In genomic region chr6:158536891-158537798, GRCh38 we compare ENCODE assay signal across 1 cellular context.
A peak's percentile ranks its signal among the peaks of the same experiment; 100 is the strongest.
TF ChIP-seq lines count a peak whose summit lies in the region.

No MANE protein-coding gene starts in this region.

TF ChIP-seq in K562, 482 proteins besides CTCF, POLR2A, EP300 and RAD21 (continued from another document):
- 0 out of 2 replicates have a peak, but pooled peaks have one; percentile 39 for TF ChIP-seq ADNP (tag; IDR thresholded peaks at IDR 0.05)
- TF ChIP-seq RREB1 (CRISPR knock-in tag; IDR thresholded peaks at IDR 0.05), result no peak
- TF ChIP-seq CBX3 (IDR thresholded peaks at IDR 0.05; ENCODE audit: borderline replicate concordance in 1 of 2, low read length in 2 of 2), result no peak
- TF ChIP-seq SMAD4 (CRISPR knock-in tag; conservative IDR thresholded peaks at IDR 0.05), result 0 out of 2 replicates have a peak, but pooled peaks have one; percentile 14
- TF ChIP-seq JUNB (CRISPR knock-in tag; conservative IDR thresholded peaks at IDR 0.05), result no peak
- peak; percentile 27; the same call in 1 of the 2 replicates for TF ChIP-seq GABPB1 (CRISPR knock-in tag; IDR thresholded peaks at IDR 0.05)
- 0 out of 4 replicates have a peak, but pooled peaks of 1 of the 2 experiments have one; percentile 20 for TF ChIP-seq ARNT (IDR thresholded peaks at IDR 0.05)
- peak; percentile 70 for TF ChIP-seq PCBP1 (IDR thresholded peaks at IDR 0.05; ENCODE audit: low read depth, low read length, poor library complexity, severe bottlenecking)
- peak; percentile 69 for TF ChIP-seq CREM (IDR thresholded peaks at IDR 0.05; ENCODE audit: low read depth)
- no peak for TF ChIP-seq ZNF174 (CRISPR knock-in tag; IDR thresholded peaks at IDR 0.05)
- TF ChIP-seq LCOR (CRISPR knock-in tag; IDR thresholded peaks at IDR 0.05), result 0 out of 2 replicates have a peak, but pooled peaks have one; percentile 33
- TF ChIP-seq KAT7 (CRISPR knock-in tag; IDR thresholded peaks at IDR 0.05; ENCODE audit: borderline replicate concordance), result peak; percentile 63; the same call in 1 of the 2 replicates
- TF ChIP-seq RCOR1 (IDR thresholded peaks at IDR 0.05; ENCODE audit: borderline replicate concordance in 1 of 2, low read depth in 2 of 2, low read length in 2 of 2), result peak in 1 of 2 experiments; percentile 33; a peak in 1 of 4 replicates
- TF ChIP-seq HDAC2 (IDR thresholded peaks at IDR 0.05), result 0 out of 2 replicates have a peak, but pooled peaks have one; percentile 30
- peak; percentile 80 for TF ChIP-seq VEZF1 (CRISPR knock-in tag; IDR thresholded peaks at IDR 0.05)
- peak; percentile 84 for TF ChIP-seq BCOR (IDR thresholded peaks at IDR 0.05)
- TF ChIP-seq ZNF175 (CRISPR knock-in tag; IDR thresholded peaks at IDR 0.05; ENCODE audit: low read depth), result no peak
- TF ChIP-seq RBM14 (IDR thresholded peaks at IDR 0.05; ENCODE audit: borderline replicate concordance, insufficient read depth, low read depth, low read length), result no peak
- TF ChIP-seq ELF1 (tag; IDR thresholded peaks at IDR 0.05), result 0 out of 2 replicates have a peak, but pooled peaks have one; percentile 12
- no peak for TF ChIP-seq L3MBTL2 (IDR thresholded peaks at IDR 0.05)
- TF ChIP-seq KDM1A (IDR thresholded peaks at IDR 0.05), result peak; percentile 74 to 86
- TF ChIP-seq HMGN3 (IDR thresholded peaks at IDR 0.05; ENCODE audit: borderline replicate concordance, extremely low read depth, insufficient read length, low read depth, low read length), result peak; percentile 43
- peak; percentile 96 for TF ChIP-seq EZH2 (IDR thresholded peaks at IDR 0.05; ENCODE audit: borderline replicate concordance, low read depth, low read length)
- TF ChIP-seq, protein P1, sequence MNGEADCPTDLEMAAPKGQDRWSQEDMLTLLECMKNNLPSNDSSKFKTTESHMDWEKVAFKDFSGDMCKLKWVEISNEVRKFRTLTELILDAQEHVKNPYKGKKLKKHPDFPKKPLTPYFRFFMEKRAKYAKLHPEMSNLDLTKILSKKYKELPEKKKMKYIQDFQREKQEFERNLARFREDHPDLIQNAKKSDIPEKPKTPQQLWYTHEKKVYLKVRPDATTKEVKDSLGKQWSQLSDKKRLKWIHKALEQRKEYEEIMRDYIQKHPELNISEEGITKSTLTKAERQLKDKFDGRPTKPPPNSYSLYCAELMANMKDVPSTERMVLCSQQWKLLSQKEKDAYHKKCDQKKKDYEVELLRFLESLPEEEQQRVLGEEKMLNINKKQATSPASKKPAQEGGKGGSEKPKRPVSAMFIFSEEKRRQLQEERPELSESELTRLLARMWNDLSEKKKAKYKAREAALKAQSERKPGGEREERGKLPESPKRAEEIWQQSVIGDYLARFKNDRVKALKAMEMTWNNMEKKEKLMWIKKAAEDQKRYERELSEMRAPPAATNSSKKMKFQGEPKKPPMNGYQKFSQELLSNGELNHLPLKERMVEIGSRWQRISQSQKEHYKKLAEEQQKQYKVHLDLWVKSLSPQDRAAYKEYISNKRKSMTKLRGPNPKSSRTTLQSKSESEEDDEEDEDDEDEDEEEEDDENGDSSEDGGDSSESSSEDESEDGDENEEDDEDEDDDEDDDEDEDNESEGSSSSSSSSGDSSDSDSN (IDR thresholded peaks at IDR 0.05; ENCODE audit: borderline replicate concordance in 1 of 2, low read depth in 2 of 2, low read length in 2 of 2), result 0 out of 4 replicates have a peak, but pooled peaks of 1 of the 2 experiments have one; percentile 25
- TF ChIP-seq, protein P2, sequence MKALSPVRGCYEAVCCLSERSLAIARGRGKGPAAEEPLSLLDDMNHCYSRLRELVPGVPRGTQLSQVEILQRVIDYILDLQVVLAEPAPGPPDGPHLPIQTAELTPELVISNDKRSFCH (CRISPR knock-in tag; IDR thresholded peaks at IDR 0.05), result no peak
- TF ChIP-seq, protein P2 (tag; IDR thresholded peaks at IDR 0.05), result peak; percentile 55; the same call in 1 of the 2 replicates
- no peak for TF ChIP-seq SREBF2 (CRISPR knock-in tag; IDR thresholded peaks at IDR 0.05)
- TF ChIP-seq ZBED1 (IDR thresholded peaks at IDR 0.05), result peak; percentile 96
- no peak for TF ChIP-seq FOXJ3 (CRISPR knock-in tag; IDR thresholded peaks at IDR 0.05)
- peak; percentile 50; the same call in 1 of the 2 replicates for TF ChIP-seq CXXC5 (CRISPR knock-in tag; IDR thresholded peaks at IDR 0.05)
- TF ChIP-seq SMARCA5 (IDR thresholded peaks at IDR 0.05), result peak; percentile 54; the same call in 1 of the 2 replicates
- TF ChIP-seq SIN3A (IDR thresholded peaks at IDR 0.05; ENCODE audit: borderline replicate concordance in 2 of 2, control insufficient read depth in 1 of 2, low read depth in 2 of 2, low read length in 2 of 2), result 0 out of 4 replicates have a peak, but pooled peaks of 1 of the 2 experiments have one; percentile 15
- TF ChIP-seq CREB1 (IDR thresholded peaks at IDR 0.05), result no peak
- TF ChIP-seq CREB1 (CRISPR knock-in tag; IDR thresholded peaks at IDR 0.05), result peak; percentile 19; the same call in 1 of the 2 replicates
- no peak for TF ChIP-seq TAF15 (IDR thresholded peaks at IDR 0.05; ENCODE audit: low read depth, low read length)
- peak; percentile 76 for TF ChIP-seq ZBTB1 (CRISPR knock-in tag; IDR thresholded peaks at IDR 0.05; ENCODE audit: borderline replicate concordance, low read depth)
- TF ChIP-seq E2F6 (IDR thresholded peaks at IDR 0.05; ENCODE audit: borderline replicate concordance in 1 of 2, extremely low read depth in 1 of 2, insufficient read depth in 1 of 2, insufficient read length in 1 of 2, low read depth in 1 of 2, low read length in 1 of 2, poor library complexity in 1 of 2, severe bottlenecking in 1 of 2), result peak in 1 of 2 experiments; percentile 62
- TF ChIP-seq ZNF217 (CRISPR knock-in tag; IDR thresholded peaks at IDR 0.05), result no peak
- 0 out of 2 replicates have a peak, but pooled peaks have one; percentile 55 for TF ChIP-seq MIER1 (IDR thresholded peaks at IDR 0.05; ENCODE audit: low read depth)
- TF ChIP-seq TSHZ1 (CRISPR knock-in tag; IDR thresholded peaks at IDR 0.05), result no peak
- no peak for TF ChIP-seq ZNF395 (CRISPR knock-in tag; IDR thresholded peaks at IDR 0.05)
- peak; percentile 49; the same call in 1 of the 2 replicates for TF ChIP-seq ZBTB33 (CRISPR knock-in tag; IDR thresholded peaks at IDR 0.05)
